ENCODE assay signal across 1 cellular context in genomic region chr17:78128616-78129384, GRCh38.
TF ChIP-seq lines count a peak whose summit lies in the region.

Gene TMC6 (minus strand): TSS chr17:78128755. CDS start chr17:78126832, 1,923 bp downstream.

TF ChIP-seq in GM12878, 131 proteins besides CTCF, POLR2A, EP300 and RAD21 (continued from another document):
- TF ChIP-seq PRDM15 (CRISPR knock-in tag; IDR thresholded peaks at IDR 0.05) (no peak), RUNX3 (IDR thresholded peaks at IDR 0.05; ENCODE audit: low read length) (no peak)
